In genomic region chr6:18463429-18463828, GRCh38 we compare ENCODE assay signal across 23 cellular contexts.
"Had no signal": no experiment of that assay in that cellular context is flagged by ENCODE, and none has a peak within 500 bp of the region (broad histone marks: within the 10 kb centered on the region; RNA-seq: fewer than 3 reads in every experiment).

No MANE protein-coding gene starts in this region.

- H3K4me1 ChIP-seq: Peyer's patch, SJSA1 had no signal

- DNase-seq: Karpas-422, MM.1S, MV-4-11, NCI-H1417 treated with DMSO at 0.1 percent for 48 hours, NCI-H1436 treated with DMSO at 0.1 percent for 48 hours, NCI-H1694 treated with DMSO at 0.1 percent for 48 hours, NCI-H187 treated with DMSO at 0.1 percent for 48 hours, NCI-H2029, NCI-H2171 treated with DMSO at 0.1 percent for 48 hours, NCI-H2227 treated with DMSO at 0.1 percent for 48 hours, NCI-H510A treated with DMSO at 0.1 percent for 48 hours, NCI-H524 treated with DMSO at 0.1 percent for 48 hours, NCI-H526 treated with DMSO at 0.1 percent for 48 hours, NCI-H774, OCI-M1, PC-3, Peyer's patch, Right ventricle myocardium superior, RPMI8226, SHP77 treated with DMSO at 0.1 percent for 48 hours, SK-N-SH, SW 1271 had no signal

- H3K4me3 ChIP-seq: Peyer's patch, SJSA1 had no signal

- ATAC-seq: PC-3 had no signal

- H3K27me3 ChIP-seq: Peyer's patch, SJSA1 had no signal

- H3K9ac ChIP-seq: SK-N-SH had no signal

- H3K4me2 ChIP-seq: SK-N-SH had no signal

- H3K9me3 ChIP-seq: Peyer's patch, SJSA1, SK-N-SH had no signal

- H3K27ac ChIP-seq: Peyer's patch, SJSA1 had no signal
